8 cellular contexts compared by ENCODE assay signal in genomic region chr3:50320853-50321145, GRCh38. TPM values are rescaled to one million over a fixed set of nuclear protein-coding genes. Genes with fewer than 3 reads are reported as not detected.
DNase-seq lines count a peak whose midpoint lies in the region; ATAC-seq, FAIRE-seq and TF ChIP-seq lines count a peak whose summit lies in the region.

No MANE protein-coding gene starts in this region.

- TF ChIP-seq RAD21 in A549 (conservative IDR thresholded peaks at IDR 0.05 in 1 of 2, IDR thresholded peaks at IDR 0.05 in 1 of 2): no peak

- CTCF ChIA-PET in A549 (lab: Yijun Ruan, JAX): interaction anchor here (0.9 to 5.1 kb wide), 6 partner anchors 14 to 46 kb away, joined by 3 to 56 read pairs (median 4); partner anchors contain the start of genes HYAL3 and NAA80

- whole genome bisulfite sequencing in A549 (ENCODE audit: missing lambda C conversion rate): 0% methylated on average over 9 of the region's 22 CpGs
- 0% methylated on average over 22 of the region's 22 CpGs; no CpG with 5 or more reads in 1 of the 2 donors for whole genome bisulfite sequencing in body of pancreas, 2 donors
- 0% methylated on average over 15 to 21 of the region's 22 CpGs for WGBS in mesodermal cell (ENCODE audit: insufficient coverage in 2 of 2), 2 experiments

- TF ChIP-seq POLR2A in A549 (IDR thresholded peaks at IDR 0.05; ENCODE audit: low read length) (no peak), body of pancreas (IDR thresholded peaks at IDR 0.05) (peak in 2 of 3 donors; percentile 59 to 64)

- peak overlapping the region; percentile 98 for H3K4me2 ChIP-seq in A549

- DNase-seq in A549 (ENCODE audit: low read depth in 1 of 2, low spot score in 1 of 2) (no peak), HFF-Myc (ENCODE audit: extremely low read depth, low read depth) (no peak), body of pancreas (no peak), NCI-H524 (lab: John Stamatoyannopoulos, UW) (no peak), hippocampal formation (lab: John Stamatoyannopoulos, UW) (no peak)
- DNase-seq in stimulated activated naive CD4-positive, alpha-beta T cell (lab: John Stamatoyannopoulos, UW): no peak

- H3K4me3 ChIP-seq in A549 (peak overlapping the region; percentile 65), HFF-Myc (replicated peaks; ENCODE audit: low read depth, low read length) (peak overlapping the region; percentile 86), body of pancreas (peak overlapping the region in 1 of 2 donors; percentile 62), mesodermal cell (ENCODE audit: extremely low read depth, insufficient read depth, low read length, poor library complexity, severe bottlenecking) (peak overlapping the region; percentile 81)

- H3K4me1 ChIP-seq in A549 (peaks cover 35% of the 10 kb centered on the region), body of pancreas (peaks cover 59% of the 10 kb centered on the region), mesodermal cell (ENCODE audit: control insufficient read depth, insufficient read depth, low read length, poor library complexity, severe bottlenecking) (peaks cover 57% of the 10 kb centered on the region)

- H3K27ac ChIP-seq in A549 (peak overlapping the region; percentile 99 to 100), body of pancreas (peak overlapping the region; percentile 88 to 98 (median 96)), mesodermal cell (ENCODE audit: low read depth, low read length, severe bottlenecking) (peak overlapping the region; percentile 99)

- intact Hi-C loops in body of pancreas (cut with DNase I): no loop called here

- no peak for FAIRE-seq in A549 (lab: Jason Lieb, UNC)

- H3K36me3 ChIP-seq in body of pancreas (replicated peaks in 1 of 2; ENCODE audit: insufficient read depth in 1 of 2, low read depth in 2 of 2) (peaks cover 0 to 5% of the 10 kb centered on the region in 2 donors), mesodermal cell (ENCODE audit: control insufficient read depth, insufficient read depth, low read length) (peaks cover 62% of the 10 kb centered on the region)

- POLR2A ChIA-PET in A549 (lab: Yijun Ruan, JAX): no interaction called here

- no peaks in the 10 kb centered on the region for H3K9me3 ChIP-seq in A549
- no peaks in the 10 kb centered on the region for H3K9me3 ChIP-seq in body of pancreas
- H3K9me3 ChIP-seq in mesodermal cell (ENCODE audit: control insufficient read depth, low read length): no peaks in the 10 kb centered on the region

- ATAC-seq in A549 (peak in 1 of 2 experiments; percentile 30; a peak in 2 of 6 replicates), body of pancreas (no peak), HG02973 (IDR thresholded peaks at IDR 0.05; ENCODE audit: unreplicated experiment) (no peak)

- TF ChIP-seq CTCF in A549 (IDR thresholded peaks at IDR 0.05): no peak
- no peak for TF ChIP-seq CTCF in HFF-Myc (IDR thresholded peaks at IDR 0.05; ENCODE audit: low read depth, low read length, missing control alignments)
- TF ChIP-seq CTCF in body of pancreas (IDR thresholded peaks at IDR 0.05): no peak

- TF ChIP-seq EP300 in A549 (IDR thresholded peaks at IDR 0.05): no peak

- H3K27me3 ChIP-seq in body of pancreas: no peaks in the 10 kb centered on the region

TF ChIP-seq in A549, 52 proteins besides CTCF, POLR2A, EP300 and RAD21 (continues in another document):
- no peak for TF ChIP-seq MAX (IDR thresholded peaks at IDR 0.05)
- no peak for TF ChIP-seq BCL3 (IDR thresholded peaks at IDR 0.05)
- TF ChIP-seq KDM1A (IDR thresholded peaks at IDR 0.05; ENCODE audit: low read depth): no peak
- TF ChIP-seq BHLHE40 (IDR thresholded peaks at IDR 0.05; ENCODE audit: low read depth, low read length): no peak
- TF ChIP-seq RFX5 (IDR thresholded peaks at IDR 0.05): no peak
- TF ChIP-seq HMGXB4 (CRISPR knock-in tag; IDR thresholded peaks at IDR 0.05; ENCODE audit: borderline replicate concordance): no peak
- TF ChIP-seq ATOH8 (CRISPR knock-in tag; IDR thresholded peaks at IDR 0.05; ENCODE audit: low read depth): no peak
- no peak for TF ChIP-seq ZFP36 (IDR thresholded peaks at IDR 0.05; ENCODE audit: borderline replicate concordance, partially characterized antibody)
- no peak for TF ChIP-seq RNF2 (IDR thresholded peaks at IDR 0.05; ENCODE audit: borderline replicate concordance, low read depth)
- no peak for TF ChIP-seq SMC3 (IDR thresholded peaks at IDR 0.05)
- no peak for TF ChIP-seq JUN (IDR thresholded peaks at IDR 0.05)
- TF ChIP-seq PHF8 (IDR thresholded peaks at IDR 0.05; ENCODE audit: borderline replicate concordance, low read depth): no peak

RNA-seq across cellular contexts. Expression of gene HYAL2, which starts 1.7 kb away (rescaled TPM):
- polyA plus RNA-seq in A549 (2011; rRNA removed): 31.0 and 34.6 TPM in 2 replicates
- 49.8 and 69.8 TPM in 2 replicates for polyA plus RNA-seq in A549 (2012; cell fraction: cytosol; rRNA removed)
- 59.3 and 82.2 TPM in 2 replicates for polyA plus RNA-seq in A549 (2012; cell fraction: nucleus; rRNA removed)
- 21.4 to 24.5 TPM (median 24.4 TPM) in 3 replicates for polyA plus RNA-seq in A549 (2017; fragmentation: RNase III; extraction: RNeasy Plus Mini Kit Qiagen cat#74134 plus additional on column Dnase treatment)
- polyA minus RNA-seq in A549 (2011; rRNA and poly(A)+ RNA removed): 23.4 and 27.4 TPM in 2 replicates
- 10 to 100 TPM; 35.6 to 48.3 TPM for total RNA-seq in body of pancreas
- 111 TPM for polyA plus RNA-seq in mesodermal cell (2013, experiment 1 of 2)
- polyA plus RNA-seq in mesodermal cell (2013, experiment 2 of 2): 77.9 TPM

RNA-seq across cellular contexts. Expression of gene TUSC2, which starts 7.2 kb away (rescaled TPM):
- polyA plus RNA-seq in A549 (2011; rRNA removed) (23.5 and 26.7 TPM in 2 replicates), A549 (2017; fragmentation: RNase III; extraction: RNeasy Plus Mini Kit Qiagen cat#74134 plus additional on column Dnase treatment) (18.2 to 19.9 TPM (median 18.8 TPM) in 3 replicates)
- 34.4 and 42.5 TPM in 2 replicates for polyA plus RNA-seq in A549 (2012; cell fraction: cytosol; rRNA removed)
- 37.2 and 48.2 TPM in 2 replicates for polyA plus RNA-seq in A549 (2012; cell fraction: nucleus; rRNA removed)
- polyA minus RNA-seq in A549 (2011; rRNA and poly(A)+ RNA removed): 14.5 and 15.7 TPM in 2 replicates
- total RNA-seq in body of pancreas: 10 to 100 TPM; 12.9 to 31.6 TPM
- 29.8 TPM for polyA plus RNA-seq in mesodermal cell (2013, experiment 1 of 2)
- 21.2 TPM for polyA plus RNA-seq in mesodermal cell (2013, experiment 2 of 2)

RNA-seq across cellular contexts. Expression of gene HYAL1, which starts 17.4 kb away (rescaled TPM):
- polyA plus RNA-seq in A549 (2011; rRNA removed) (1.1 and 1.6 TPM in 2 replicates), A549 (2017; fragmentation: RNase III; extraction: RNeasy Plus Mini Kit Qiagen cat#74134 plus additional on column Dnase treatment) (0.42 to 0.62 TPM (median 0.54 TPM) in 3 replicates)
- 1.2 and 1.4 TPM in 2 replicates for polyA plus RNA-seq in A549 (2012; cell fraction: cytosol; rRNA removed)
- 1.7 and 2.5 TPM in 2 replicates for polyA plus RNA-seq in A549 (2012; cell fraction: nucleus; rRNA removed)
- polyA minus RNA-seq in A549 (2011; rRNA and poly(A)+ RNA removed): 1.4 and 3.8 TPM in 2 replicates
- total RNA-seq in body of pancreas: 10 to 100 TPM; 13.0 to 20.4 TPM
- polyA plus RNA-seq in mesodermal cell (2013, experiment 1 of 2): 2.0 TPM
- 1.5 TPM for polyA plus RNA-seq in mesodermal cell (2013, experiment 2 of 2)

RNA-seq across cellular contexts. Expression of gene RASSF1, which starts 19.8 kb away (rescaled TPM):
- polyA plus RNA-seq in A549 (2011; rRNA removed) (11.9 and 15.4 TPM in 2 replicates), A549 (2017; fragmentation: RNase III; extraction: RNeasy Plus Mini Kit Qiagen cat#74134 plus additional on column Dnase treatment) (14.4 to 15.7 TPM (median 15.5 TPM) in 3 replicates)
- 31.2 and 35.2 TPM in 2 replicates for polyA plus RNA-seq in A549 (2012; cell fraction: cytosol; rRNA removed)
- 35.4 and 41.5 TPM in 2 replicates for polyA plus RNA-seq in A549 (2012; cell fraction: nucleus; rRNA removed)
- 3.4 and 6.4 TPM in 2 replicates for polyA minus RNA-seq in A549 (2011; rRNA and poly(A)+ RNA removed)
- total RNA-seq in body of pancreas: 10 to 100 TPM; 26.7 to 30.0 TPM
- 20.8 TPM for polyA plus RNA-seq in mesodermal cell (2013, experiment 1 of 2)
- 14.6 TPM for polyA plus RNA-seq in mesodermal cell (2013, experiment 2 of 2)

RNA-seq across cellular contexts. Expression of gene HYAL3, which starts 21.6 kb away (rescaled TPM):
- polyA plus RNA-seq in A549 (2011; rRNA removed) (3.0 and 5.2 TPM in 2 replicates), A549 (2017; fragmentation: RNase III; extraction: RNeasy Plus Mini Kit Qiagen cat#74134 plus additional on column Dnase treatment) (4.8 to 5.4 TPM (median 5.0 TPM) in 3 replicates)
- 8.8 and 11.0 TPM in 2 replicates for polyA plus RNA-seq in A549 (2012; cell fraction: cytosol; rRNA removed)
- 12.8 and 13.3 TPM in 2 replicates for polyA plus RNA-seq in A549 (2012; cell fraction: nucleus; rRNA removed)
- polyA minus RNA-seq in A549 (2011; rRNA and poly(A)+ RNA removed): 3.5 and 9.3 TPM in 2 replicates
- total RNA-seq in body of pancreas: 1 to 10 TPM in 1 of 2 donors, under 1 TPM in 1; 0.99 to 2.3 TPM
- polyA plus RNA-seq in mesodermal cell (2013, experiment 1 of 2): 5.5 TPM
- 4.2 TPM for polyA plus RNA-seq in mesodermal cell (2013, experiment 2 of 2)
